ENCODE assay signal across 14 cellular contexts in the genomic region with DNA sequence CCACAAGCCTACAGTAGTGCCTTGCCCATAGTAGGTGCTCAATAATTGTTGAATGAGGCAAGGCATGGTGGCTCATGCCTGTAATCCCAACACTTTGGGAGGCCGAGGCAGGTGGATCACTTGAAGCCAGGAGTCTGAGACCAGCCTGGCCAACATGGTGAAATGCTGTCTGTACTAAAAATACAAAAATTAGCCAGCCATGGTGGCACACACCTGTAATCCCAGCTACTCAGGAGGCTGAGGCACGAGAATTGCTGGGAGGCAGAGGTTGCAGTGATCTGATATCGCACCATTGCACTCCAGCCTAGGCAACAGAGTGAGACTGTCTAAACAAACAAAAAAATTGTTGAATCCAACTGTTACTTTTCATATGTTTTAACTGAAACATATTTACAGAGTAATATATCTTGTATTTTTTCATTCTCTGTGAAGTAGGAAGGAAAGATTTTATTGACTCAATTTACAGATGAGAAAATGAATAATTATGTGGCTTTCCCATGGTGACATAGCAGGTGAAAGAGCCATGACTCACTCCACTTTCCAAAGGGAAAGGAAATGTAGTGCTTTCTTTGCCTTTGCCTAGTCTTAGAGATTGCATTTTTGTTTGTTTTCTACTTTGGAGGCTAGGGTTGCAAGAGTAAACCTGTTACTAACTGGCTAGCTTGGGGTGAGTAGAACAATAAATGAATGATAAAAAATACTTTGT.
DNase-seq lines count a peak whose midpoint lies in the region; ATAC-seq, FAIRE-seq and TF ChIP-seq lines count a peak whose summit lies in the region.
"Had no signal": no experiment of that assay in that cellular context is flagged by ENCODE, and none has a peak within 500 bp of the region (broad histone marks: within the 10 kb centered on the region; RNA-seq: fewer than 3 reads in every experiment).

No MANE protein-coding gene starts in this region.

- peak overlapping the region; percentile 79 for H3K27ac ChIP-seq in GM23248
- H3K27ac ChIP-seq in SJSA1, result peak overlapping the region; percentile 9
- H3K27ac ChIP-seq: gastrocnemius medialis, lower lobe of right lung, pancreas had no signal

- H3K4me3 ChIP-seq in GM23248 (no peak overlapping the region; the same call in 1 of the 2 replicates), SJSA1 (no peak overlapping the region), fibroblast of villous mesenchyme (ENCODE audit: low read depth, low read length) (no peak overlapping the region)
- H3K4me3 ChIP-seq: gastrocnemius medialis, lower lobe of right lung, pancreas had no signal

- H2AFZ ChIP-seq in GM23248, result no peak overlapping the region

- no peak for ATAC-seq in GM21723 (IDR thresholded peaks at IDR 0.05; ENCODE audit: unreplicated experiment)
- ATAC-seq: gastrocnemius medialis had no signal

- TF ChIP-seq CTCF in fibroblast of villous mesenchyme (IDR thresholded peaks at IDR 0.05; ENCODE audit: insufficient read depth, low read depth, low read length) (no peak), endothelial cell (IDR thresholded peaks at IDR 0.05; ENCODE audit: unreplicated experiment) (no peak)

- no peaks in the 10 kb centered on the region for H3K36me3 Mint-ChIP-seq in endothelial cell (ENCODE audit: low read depth, unreplicated experiment)

- H3K9ac ChIP-seq in GM23248, result peak overlapping the region; percentile 40

- DNase-seq in GM23248 (peak; percentile 81), SJSA1 (ENCODE audit: low read depth in 1 of 2, low spot score in 2 of 2) (peak; percentile 89 to 100), fibroblast of villous mesenchyme (ENCODE audit: low read depth) (peak; percentile 80), urothelium cell line (ENCODE audit: low spot score) (peak; percentile 40), GDM1 (lab: John Stamatoyannopoulos, UW) (no peak), SW480 (ENCODE audit: low spot score) (no peak), endothelial cell (ENCODE audit: low spot score) (no peak)
- DNase-seq: DMS79; gastrocnemius medialis; lower lobe of right lung; pancreas; stimulated activated CD4-positive, alpha-beta T cell treated with anti-CD3 and anti-CD28 coated beads, Interleukin-1b, Interleukin-23, amount 100 ng/mL, for 48 hours; stimulated activated naive CD4-positive, alpha-beta T cell treated with Interleukin-2 at 50 U/mL for 16 hours had no signal

- no peak for FAIRE-seq in urothelium cell line (lab: Jason Lieb, UNC)
- FAIRE-seq: pancreas had no signal

- 95 to 97% methylated on average over 3 of the region's 3 CpGs for WGBS in GM23248 (ENCODE audit: low coverage in 1 of 2, low lambda C conversion rate in 2 of 2, missing lambda C conversion rate in 2 of 2), 2 experiments

- H3K9me2 ChIP-seq in GM23248 (ENCODE audit: insufficient read depth), result no peaks in the 10 kb centered on the region

- H3K4me1 ChIP-seq in GM23248 (ENCODE audit: insufficient read depth) (peaks cover 50% of the 10 kb centered on the region), SJSA1 (replicated peaks) (peaks cover 35% of the 10 kb centered on the region)

- H3K9me3 Mint-ChIP-seq in endothelial cell (ENCODE audit: unreplicated experiment), result no peaks in the 10 kb centered on the region

- H3K27me3 ChIP-seq in GM23248 (replicated peaks; ENCODE audit: insufficient read depth), result no peaks in the 10 kb centered on the region
- no peaks in the 10 kb centered on the region for H3K27me3 ChIP-seq in SJSA1 (replicated peaks)
- H3K27me3 ChIP-seq: gastrocnemius medialis, pancreas had no signal

- H3K4me3 Mint-ChIP-seq in endothelial cell (ENCODE audit: unreplicated experiment), result no peak overlapping the region

- no peaks in the 10 kb centered on the region for H3K79me2 ChIP-seq in GM23248 (ENCODE audit: insufficient read depth)

- H4K20me1 ChIP-seq in GM23248 (ENCODE audit: insufficient read depth), result no peaks in the 10 kb centered on the region

- no peak overlapping the region for H3K27ac Mint-ChIP-seq in endothelial cell (ENCODE audit: unreplicated experiment)

- peaks cover 44% of the 10 kb centered on the region for H3F3A ChIP-seq in GM23248 (ENCODE audit: insufficient read depth)

- peak overlapping the region; percentile 54 for H3K4me2 ChIP-seq in GM23248 (ENCODE audit: unreplicated experiment)

- H3K27me3 Mint-ChIP-seq in endothelial cell (ENCODE audit: unreplicated experiment), result peaks cover 2% of the 10 kb centered on the region

- in situ Hi-C loops in GM23248 (cut with MboI), result no loop called here

- no peaks in the 10 kb centered on the region for H3K4me1 Mint-ChIP-seq in endothelial cell (ENCODE audit: unreplicated experiment)

- H3K36me3 ChIP-seq in GM23248 (ENCODE audit: low read depth) (no peaks in the 10 kb centered on the region), SJSA1 (peaks cover 7% of the 10 kb centered on the region; the same call in 1 of the 2 replicates)
- H3K36me3 ChIP-seq: gastrocnemius medialis, lower lobe of right lung, pancreas had no signal

- H3K9me3 ChIP-seq in GM23248 (ENCODE audit: low read depth) (no peaks in the 10 kb centered on the region), SJSA1 (replicated peaks) (no peaks in the 10 kb centered on the region)
- H3K9me3 ChIP-seq: gastrocnemius medialis, lower lobe of right lung, pancreas had no signal

Comparison
In these comparisons a context has a peak if more than half of its experiments do, and no peak if none do; other contexts are left out.
1. DNase-seq: peak in GM23248 (single experiment), SJSA1 (2 of 2), fibroblast of villous mesenchyme (single experiment) and urothelium cell line (single experiment); none in GDM1 (single experiment), SW480 (single experiment) and endothelial cell (single experiment).